9 cellular contexts compared by ENCODE assay signal in the genomic region with DNA sequence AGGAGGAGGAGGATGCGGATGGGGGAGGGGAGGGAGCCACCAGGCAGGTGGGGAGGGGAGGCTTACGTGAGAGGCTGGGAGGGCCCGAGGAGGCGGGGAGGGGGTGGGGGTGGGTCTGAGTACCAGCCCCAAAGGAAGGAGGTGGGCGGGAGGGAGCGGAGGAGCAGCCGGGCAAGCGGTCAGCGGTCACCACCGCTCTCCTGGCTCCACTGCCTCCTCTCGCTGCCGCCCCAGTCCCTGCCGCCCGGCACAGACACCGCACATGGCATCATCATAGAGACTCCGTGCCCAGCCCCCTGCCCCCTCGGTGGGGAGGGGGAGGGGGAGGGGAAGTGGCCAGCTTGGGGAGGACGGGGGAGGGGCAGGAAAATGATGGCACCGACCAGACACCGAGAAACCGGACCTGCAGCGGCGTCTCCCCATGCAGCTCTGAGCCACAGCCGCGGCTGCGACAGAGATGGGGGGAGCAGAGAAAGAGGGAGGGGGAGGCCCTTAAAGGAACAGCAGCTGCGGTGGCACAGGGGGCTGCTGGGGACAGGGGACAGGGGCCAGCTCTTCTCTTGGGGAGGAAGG. TPM values are rescaled to one million over a fixed set of nuclear protein-coding genes. Genes with fewer than 3 reads are reported as not detected.
DNase-seq lines count a peak whose midpoint lies in the region; TF ChIP-seq lines count a peak whose summit lies in the region.
"Had no signal": no experiment of that assay in that cellular context is flagged by ENCODE, and none has a peak within 500 bp of the region (broad histone marks: within the 10 kb centered on the region; RNA-seq: fewer than 3 reads in every experiment).

A gene with protein sequence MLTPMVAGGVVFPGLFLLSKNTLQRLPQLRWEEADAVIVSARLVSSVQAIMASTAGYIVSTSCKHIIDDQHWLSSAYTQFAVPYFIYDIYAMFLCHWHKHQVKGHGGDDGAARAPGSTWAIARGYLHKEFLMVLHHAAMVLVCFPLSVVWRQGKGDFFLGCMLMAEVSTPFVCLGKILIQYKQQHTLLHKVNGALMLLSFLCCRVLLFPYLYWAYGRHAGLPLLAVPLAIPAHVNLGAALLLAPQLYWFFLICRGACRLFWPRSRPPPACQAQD (minus strand): TSS at position 431 of the 573 bp plus-strand sequence. CDS start 744 bp downstream, outside the sequence.

- TF ChIP-seq POLR2A in stomach (IDR thresholded peaks at IDR 0.05) (no peak), sigmoid colon (IDR thresholded peaks at IDR 0.05) (no peak)

- H3K36me3 Mint-ChIP-seq in activated CD4-positive, alpha-beta T cell treated with anti-CD3 and anti-CD28 coated beads, Interleukin-2, amount 10 ng/mL, durations not matched to agents 24 days and 14 days (ENCODE audit: low read depth), result no peaks in the 10 kb centered on the region

- WGBS in iPS DF 6.9 (ENCODE audit: insufficient coverage, insufficient read length), result no CpG with 5 or more reads among the region's 27 CpGs
- WGBS in stomach, 5 donors, result 0 to 5% (median 2%) methylated on average over 17 to 27 of the region's 27 CpGs
- 3 to 5% methylated on average over 27 of the region's 27 CpGs for WGBS in sigmoid colon, 2 donors

- H3K9me3 Mint-ChIP-seq in activated CD4-positive, alpha-beta T cell treated with anti-CD3 and anti-CD28 coated beads, Interleukin-2, amount 10 ng/mL, durations not matched to agents 24 days and 14 days, result no peaks in the 10 kb centered on the region

- no peaks in the 10 kb centered on the region for H3K27me3 ChIP-seq in iPS DF 6.9 (ENCODE audit: control insufficient read depth, insufficient read depth, low read length)
- peaks cover 24 to 98% (median 70%) of the 10 kb centered on the region in 3 donors for H3K27me3 ChIP-seq in stomach
- H3K27me3 ChIP-seq in sigmoid colon, result peaks cover 44 to 96% (median 83%) of the 10 kb centered on the region in 3 donors
- H3K27me3 ChIP-seq in right atrium auricular region, result peaks cover 15 to 23% of the 10 kb centered on the region in 2 donors

- H3K4me1 ChIP-seq in iPS DF 6.9 (ENCODE audit: control insufficient read depth, insufficient read depth, low read length) (peaks cover 7% of the 10 kb centered on the region), stomach (peaks cover 7 to 12% (median 9%) of the 10 kb centered on the region in 4 donors), sigmoid colon (peaks cover 0 to 13% (median 9%) of the 10 kb centered on the region in 4 donors), right atrium auricular region (peaks cover 0 to 13% of the 10 kb centered on the region in 2 donors)

- DNase-seq in activated CD4-positive, alpha-beta T cell treated with anti-CD3 and anti-CD28 coated beads, Interleukin-2, amount 10 ng/mL, durations not matched to agents 24 days and 14 days, result peak; percentile 56
- DNase-seq in activated CD4-positive, alpha-beta T cell treated with anti-CD3 and anti-CD28 coated beads for 1 hour, result no peak
- DNase-seq in SK-N-DZ (ENCODE audit: low spot score) (peak; percentile 62), iPS DF 6.9 (ENCODE audit: low read depth, low spot score) (no peak), stomach (no peak), sigmoid colon (no peak), right atrium auricular region (ENCODE audit: low spot score) (no peak)
- no peak for DNase-seq in NK-92 treated with Interleukin-12 subunit alpha and Interleukin-12 subunit beta, amount 100 ng/mL, for 24 hours (lab: John Stamatoyannopoulos, UW)

- H3K9me3 ChIP-seq in iPS DF 6.9 (ENCODE audit: control insufficient read depth, insufficient read depth, low read length) (no peaks in the 10 kb centered on the region), stomach (no peaks in the 10 kb centered on the region), sigmoid colon (no peaks in the 10 kb centered on the region), right atrium auricular region (no peaks in the 10 kb centered on the region)

- H3K27me3 Mint-ChIP-seq in activated CD4-positive, alpha-beta T cell treated with anti-CD3 and anti-CD28 coated beads, Interleukin-2, amount 10 ng/mL, durations not matched to agents 24 days and 14 days, result peaks cover 55% of the 10 kb centered on the region

- peak within 1 kb of the TSS; percentile 65; the same call in 1 of the 2 replicates for H3K4me3 ChIP-seq in iPS DF 6.9 (ENCODE audit: low read length)
- peak within 1 kb of the TSS; percentile 5 to 26 (median 20) for H3K4me3 ChIP-seq in stomach
- H3K4me3 ChIP-seq in sigmoid colon, result peak within 1 kb of the TSS in 1 of 4 donors; percentile 14
- peak within 1 kb of the TSS in 1 of 2 donors; percentile 29 for H3K4me3 ChIP-seq in right atrium auricular region

- no peak within 1 kb of the TSS for H3K27ac Mint-ChIP-seq in activated CD4-positive, alpha-beta T cell treated with anti-CD3 and anti-CD28 coated beads, Interleukin-2, amount 10 ng/mL, durations not matched to agents 24 days and 14 days

- peak within 1 kb of the TSS; percentile 30 for H3K4me3 Mint-ChIP-seq in activated CD4-positive, alpha-beta T cell treated with anti-CD3 and anti-CD28 coated beads, Interleukin-2, amount 10 ng/mL, durations not matched to agents 24 days and 14 days

- TF ChIP-seq EP300 in stomach (IDR thresholded peaks at IDR 0.05), result no peak
- TF ChIP-seq EP300 in sigmoid colon (IDR thresholded peaks at IDR 0.05), result no peak

- intact Hi-C loops in activated CD4-positive, alpha-beta T cell treated with anti-CD3 and anti-CD28 coated beads, Interleukin-2, amount 10 ng/mL, durations not matched to agents 24 days and 14 days (cut with micrococcal nuclease), result no loop called here
- intact Hi-C loops in stomach (cut with DNase I; ENCODE audit: low total_unique reads) (no loop called here), sigmoid colon (cut with DNase I) (no loop called here)

- no peak for TF ChIP-seq CTCF in stomach (IDR thresholded peaks at IDR 0.05)
- TF ChIP-seq CTCF in sigmoid colon (IDR thresholded peaks at IDR 0.05), result no peak
- TF ChIP-seq CTCF in right atrium auricular region (IDR thresholded peaks at IDR 0.05), result no peak

- H3K36me3 ChIP-seq in iPS DF 6.9 (ENCODE audit: control insufficient read depth, insufficient read depth, low read length) (no peaks in the 10 kb centered on the region; the same call in 1 of the 2 replicates), stomach (no peaks in the 10 kb centered on the region), sigmoid colon (no peaks in the 10 kb centered on the region), right atrium auricular region (no peaks in the 10 kb centered on the region)

- H3K27ac ChIP-seq in iPS DF 6.9 (ENCODE audit: low read length) (no peak within 1 kb of the TSS), stomach (no peak within 1 kb of the TSS), sigmoid colon (no peak within 1 kb of the TSS), right atrium auricular region (no peak within 1 kb of the TSS)
- H3K27ac ChIP-seq: C4-2B had no signal

- peaks cover 10% of the 10 kb centered on the region for H3K4me1 Mint-ChIP-seq in activated CD4-positive, alpha-beta T cell treated with anti-CD3 and anti-CD28 coated beads, Interleukin-2, amount 10 ng/mL, durations not matched to agents 24 days and 14 days

RNA-seq across cellular contexts. Expression of the gene that starts here (rescaled TPM):
- total RNA-seq in activated CD4-positive, alpha-beta T cell treated with anti-CD3 and anti-CD28 coated beads, Interleukin-2, amount 10 ng/mL, durations not matched to agents 24 days and 14 days, result 1.5 and 1.8 TPM in 2 replicates
- polyA plus RNA-seq in SK-N-DZ (2014; cell fraction: cytosol; rRNA removed), result 20.1 and 22.4 TPM in 2 replicates
- polyA plus RNA-seq in SK-N-DZ (2014; cell fraction: nucleus; rRNA removed), result 46.9 and 66.3 TPM in 2 replicates
- total RNA-seq in stomach (under 1 TPM in 1 of 5 donors, not detected in 4; 0.92 TPM), sigmoid colon (not detected), right atrium auricular region (not detected)
- polyA plus RNA-seq in stomach (under 1 TPM in 1 of 3 donors, not detected in 2; 0.18 TPM), sigmoid colon (under 1 TPM in 1 of 3 donors, not detected in 2; 0.54 TPM)

Comparison
In these comparisons a context has a peak if more than half of its experiments do, and no peak if none do; other contexts are left out.
1. DNase-seq: peak in activated CD4-positive, alpha-beta T cell treated with anti-CD3 and anti-CD28 coated beads, Interleukin-2, amount 10 ng/mL, durations not matched to agents 24 days and 14 days (single experiment) and SK-N-DZ (single experiment); none in activated CD4-positive, alpha-beta T cell treated with anti-CD3 and anti-CD28 coated beads for 1 hour (single experiment), iPS DF 6.9 (single experiment), stomach (single experiment), sigmoid colon (single experiment), NK-92 treated with Interleukin-12 subunit alpha and Interleukin-12 subunit beta, amount 100 ng/mL, for 24 hours (single experiment) and right atrium auricular region (single experiment).